In genomic region chr4:81913427-81913878, GRCh38 we compare ENCODE assay signal across 8 cellular contexts.
A peak's percentile ranks its signal among the peaks of the same experiment; 100 is the strongest.
DNase-seq lines count a peak whose midpoint lies in the region; ATAC-seq, FAIRE-seq and TF ChIP-seq lines count a peak whose summit lies in the region.

No MANE protein-coding gene starts in this region.

- peak; percentile 90 for FAIRE-seq in GM12878 (lab: Jason Lieb, UNC)

- no peaks in the 10 kb centered on the region for H3K27me3 ChIP-seq in GM12878 (replicated peaks in 1 of 2; ENCODE audit: control insufficient read depth in 2 of 2, insufficient read depth in 2 of 2, low read length in 1 of 2)

- TF ChIP-seq RAD21 in GM12878 (IDR thresholded peaks at IDR 0.05; ENCODE audit: insufficient read depth, low read depth, low read length), result peak; percentile 31; the same call in 1 of the 2 replicates

- TF ChIP-seq EP300 in GM12878 (IDR thresholded peaks at IDR 0.05; ENCODE audit: borderline replicate concordance in 1 of 2, control insufficient read depth in 1 of 2, low read depth in 2 of 2, low read length in 2 of 2), result no peak

- H3K4me1 ChIP-seq in GM12878 (ENCODE audit: control insufficient read depth, insufficient read depth, low read length), result no peaks in the 10 kb centered on the region

- intact Hi-C loops in GM12878 (cut with micrococcal nuclease; ENCODE audit: unreplicated experiment), result loop anchor here (5.0 kb wide), 1 partner anchor 289 kb away; no protein-coding TSS in a partner anchor

- no peak overlapping the region for H3K4me3 ChIP-seq in GM12878

- no peaks in the 10 kb centered on the region for H3K9me3 Mint-ChIP-seq in T-helper 2 cell treated with Interferon-gamma antibody and Interleukin-4, amounts not matched to agents 5 μg/mL and 100 μg/mL, for 36 hours

- no peak overlapping the region for H2AFZ ChIP-seq in GM12878 (ENCODE audit: control insufficient read depth, low read depth, low read length)

- H3K4me3 Mint-ChIP-seq in T-helper 2 cell treated with Interferon-gamma antibody and Interleukin-4, amounts not matched to agents 5 μg/mL and 100 μg/mL, for 36 hours, result no peak overlapping the region

- no peaks in the 10 kb centered on the region for H3K36me3 ChIP-seq in GM12878 (ENCODE audit: control insufficient read depth in 2 of 2, insufficient read depth in 2 of 2, low read length in 1 of 2)

- POLR2A ChIA-PET in GM12878 (lab: Charles Lee), result no interaction called here

- no peak overlapping the region for H3K27ac Mint-ChIP-seq in T-helper 2 cell treated with Interferon-gamma antibody and Interleukin-4, amounts not matched to agents 5 μg/mL and 100 μg/mL, for 36 hours

- ATAC-seq in GM21381 (IDR thresholded peaks at IDR 0.05; ENCODE audit: unreplicated experiment), result peak; percentile 76
- ATAC-seq in GM12878, result peak; percentile 94

- no peak for TF ChIP-seq POLR2A in GM12878 (IDR thresholded peaks at IDR 0.05; ENCODE audit: low read depth, low read length)

- RAD21 ChIA-PET in GM12878 (lab: Charles Lee; ENCODE audit: unreplicated experiment), result interaction anchor here (0.6 kb wide), 1 partner anchor 36 kb away, joined by 5 read pairs; no protein-coding TSS in a partner anchor

- WGBS in GM12878 (ENCODE audit: insufficient coverage, insufficient replicate concordance, low lambda C conversion rate, missing lambda C conversion rate), result 9% methylated on average over 11 of the region's 12 CpGs

- H3K4me1 Mint-ChIP-seq in T-helper 2 cell treated with Interferon-gamma antibody and Interleukin-4, amounts not matched to agents 5 μg/mL and 100 μg/mL, for 36 hours (ENCODE audit: low read depth), result peaks cover 2% of the 10 kb centered on the region

- H4K20me1 ChIP-seq in GM12878 (ENCODE audit: control insufficient read depth, insufficient read depth), result no peaks in the 10 kb centered on the region

- no peak overlapping the region for H3K27ac ChIP-seq in GM12878 (ENCODE audit: control insufficient read depth, insufficient read depth)

- in situ Hi-C loops in GM12878 (cut with MboI), result no loop called here

- no peaks in the 10 kb centered on the region for H3K9me3 ChIP-seq in GM12878 (replicated peaks; ENCODE audit: control insufficient read depth, insufficient read depth, low read length)

- H3K9ac ChIP-seq in GM12878 (ENCODE audit: control insufficient read depth, insufficient read depth, low read length), result no peak overlapping the region

- CTCF ChIA-PET in GM12878 (lab: Yijun Ruan, JAX), result interaction anchor here (0.8 to 2.5 kb wide), 15 partner anchors 8 to 489 kb away, joined by 3 to 11 read pairs (median 3); no protein-coding TSS in a partner anchor

- SMC1A ChIA-PET in GM12878 (lab: Charles Lee; ENCODE audit: uncharacterized antibody, unreplicated experiment), result interaction anchor here (1.0 to 1.2 kb wide), 2 partner anchors 8 to 446 kb away, joined by 3 to 5 read pairs; no protein-coding TSS in a partner anchor

- no peaks in the 10 kb centered on the region for H3K79me2 ChIP-seq in GM12878 (ENCODE audit: control insufficient read depth, insufficient read depth, low read length)

- no peak overlapping the region for H3K4me2 ChIP-seq in GM12878 (ENCODE audit: control insufficient read depth, insufficient read depth)

- no TSS peak for BruUV-seq in GM12878 (replicated peaks; lab: Mats Ljungman, UMichigan)

- DNase-seq in EL (peak; percentile 59), HUDEP-2 (lab: John Stamatoyannopoulos, UW; ENCODE audit: unreplicated experiment in 76 of 76) (peak in 61 of 76 experiments; percentile 1 to 69 (median 32)), GM12878 (ENCODE audit: low read depth, low spot score) (no peak), kidney glomerular epithelial cell (lab: John Stamatoyannopoulos, UW) (peak; percentile 40), superior temporal gyrus (ENCODE audit: extremely low spot score) (no peak)
- DNase-seq in T-helper 2 cell treated with Interferon-gamma antibody and Interleukin-4, amounts not matched to agents 5 μg/mL and 100 μg/mL, for 36 hours (ENCODE audit: low spot score), result peak; percentile 41
- peak; percentile 8 for DNase-seq in stimulated activated CD8-positive, alpha-beta memory T cell treated with anti-CD3 and anti-CD28 coated beads, Interleukin-15, amount 100 ng/mL, for 24 hours (ENCODE audit: low read depth)

- peak; percentile 71 to 84 (median 74) for TF ChIP-seq CTCF in GM12878 (IDR thresholded peaks at IDR 0.05 in 2 of 3, conservative IDR thresholded peaks at IDR 0.05 in 1 of 3; ENCODE audit: control insufficient read depth in 2 of 3, extremely low read depth in 1 of 3, insufficient read depth in 1 of 3, low read depth in 3 of 3, low read length in 3 of 3)

- peaks cover 13% of the 10 kb centered on the region for H3K27me3 Mint-ChIP-seq in T-helper 2 cell treated with Interferon-gamma antibody and Interleukin-4, amounts not matched to agents 5 μg/mL and 100 μg/mL, for 36 hours (ENCODE audit: low read depth)

- no peaks in the 10 kb centered on the region for H3K36me3 Mint-ChIP-seq in T-helper 2 cell treated with Interferon-gamma antibody and Interleukin-4, amounts not matched to agents 5 μg/mL and 100 μg/mL, for 36 hours (ENCODE audit: low read depth)

TF ChIP-seq in GM12878, 131 proteins besides CTCF, POLR2A, EP300 and RAD21 (continues in another document):
- TF ChIP-seq SRF (IDR thresholded peaks at IDR 0.05; ENCODE audit: low read depth in 2 of 2, low read length in 2 of 2) (no peak), CHD1 (IDR thresholded peaks at IDR 0.05; ENCODE audit: low read depth, low read length) (no peak), CREM (IDR thresholded peaks at IDR 0.05; ENCODE audit: low read depth) (no peak), NR2C1 (IDR thresholded peaks at IDR 0.05) (no peak), BCLAF1 (IDR thresholded peaks at IDR 0.05) (no peak), HDGF (IDR thresholded peaks at IDR 0.05) (no peak), MEF2B (IDR thresholded peaks at IDR 0.05; ENCODE audit: partially characterized antibody, poor library complexity, severe bottlenecking) (no peak), CHD4 (IDR thresholded peaks at IDR 0.05) (no peak), RELB (IDR thresholded peaks at IDR 0.05; ENCODE audit: low read depth) (no peak)
- TF ChIP-seq, protein P1, sequence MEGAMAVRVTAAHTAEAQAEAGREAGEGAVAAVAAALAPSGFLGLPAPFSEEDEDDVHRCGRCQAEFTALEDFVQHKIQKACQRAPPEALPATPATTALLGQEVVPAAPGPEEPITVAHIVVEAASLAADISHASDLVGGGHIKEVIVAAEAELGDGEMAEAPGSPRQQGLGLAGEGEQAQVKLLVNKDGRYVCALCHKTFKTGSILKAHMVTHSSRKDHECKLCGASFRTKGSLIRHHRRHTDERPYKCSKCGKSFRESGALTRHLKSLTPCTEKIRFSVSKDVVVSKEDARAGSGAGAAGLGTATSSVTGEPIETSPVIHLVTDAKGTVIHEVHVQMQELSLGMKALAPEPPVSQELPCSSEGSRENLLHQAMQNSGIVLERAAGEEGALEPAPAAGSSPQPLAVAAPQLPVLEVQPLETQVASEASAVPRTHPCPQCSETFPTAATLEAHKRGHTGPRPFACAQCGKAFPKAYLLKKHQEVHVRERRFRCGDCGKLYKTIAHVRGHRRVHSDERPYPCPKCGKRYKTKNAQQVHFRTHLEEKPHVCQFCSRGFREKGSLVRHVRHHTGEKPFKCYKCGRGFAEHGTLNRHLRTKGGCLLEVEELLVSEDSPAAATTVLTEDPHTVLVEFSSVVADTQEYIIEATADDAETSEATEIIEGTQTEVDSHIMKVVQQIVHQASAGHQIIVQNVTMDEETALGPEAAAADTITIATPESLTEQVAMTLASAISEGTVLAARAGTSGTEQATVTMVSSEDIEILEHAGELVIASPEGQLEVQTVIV (IDR thresholded peaks at IDR 0.05; ENCODE audit: borderline replicate concordance, partially characterized antibody), result no peak

Comparison
In these comparisons a context has a peak if more than half of its experiments do, and no peak if none do; other contexts are left out.
1. DNase-seq: peak in EL (single experiment), HUDEP-2 (61 of 76), T-helper 2 cell treated with Interferon-gamma antibody and Interleukin-4, amounts not matched to agents 5 μg/mL and 100 μg/mL, for 36 hours (single experiment), kidney glomerular epithelial cell (single experiment) and stimulated activated CD8-positive, alpha-beta memory T cell treated with anti-CD3 and anti-CD28 coated beads, Interleukin-15, amount 100 ng/mL, for 24 hours (single experiment); none in GM12878 (single experiment) and superior temporal gyrus (single experiment).